ENCODE assay signal across 20 cellular contexts in genomic region chr2:133338224-133338623, GRCh38.
"Had no signal": no experiment of that assay in that cellular context is flagged by ENCODE, and none has a peak within 500 bp of the region (broad histone marks: within the 10 kb centered on the region; RNA-seq: fewer than 3 reads in every experiment).

No MANE protein-coding gene starts in this region.

- DNase-seq: dermis blood vessel endothelial cell; effector memory CD4-positive, alpha-beta T cell; erythroblast; esophagus squamous epithelium; gastrocnemius medialis; head of caudate nucleus; kidney; mesenchymal stem cell; mucosa of descending colon; naive B cell; right lobe of liver; stimulated activated CD4-positive, alpha-beta T cell treated with anti-CD3 and anti-CD28 coated beads, Interleukin-4, amount 100 ng/mL, for 4 hours; upper lobe of left lung had no signal

- H3K27ac Mint-ChIP-seq: mesothelial cell of epicardium; naive B cell; natural killer cell treated with Interleukin-12 subunit alpha and Interleukin-12 subunit beta and Interleukin-15 and Interleukin-18, amount 100 ng/mL, for 72 hours; progenitor cell of endocrine pancreas; stimulated activated memory B cell treated with anti-CD40 and anti-IgM and Interleukin-4, amounts not matched to agents 10 μg/mL and 1 μg/mL and 100 μg/mL, for 72 hours; stimulated activated naive CD8-positive, alpha-beta T cell treated with anti-CD3 and anti-CD28 coated beads, Interleukin-15, Interleukin-2, amounts not matched to agents 100 ng/mL and 50 ng/mL, for 24 hours had no signal

- H3K36me3 Mint-ChIP-seq: mesothelial cell of epicardium; naive B cell; natural killer cell treated with Interleukin-12 subunit alpha and Interleukin-12 subunit beta and Interleukin-15 and Interleukin-18, amount 100 ng/mL, for 72 hours; stimulated activated memory B cell treated with anti-CD40 and anti-IgM and Interleukin-4, amounts not matched to agents 10 μg/mL and 1 μg/mL and 100 μg/mL, for 72 hours had no signal

- H3K4me1 Mint-ChIP-seq: mesothelial cell of epicardium; naive B cell; stimulated activated memory B cell treated with anti-CD40 and anti-IgM and Interleukin-4, amounts not matched to agents 10 μg/mL and 1 μg/mL and 100 μg/mL, for 72 hours had no signal

- ATAC-seq: gastrocnemius medialis; left lobe of liver; mucosa of descending colon; natural killer cell treated with Interleukin-12 subunit alpha and Interleukin-12 subunit beta and Interleukin-15 and Interleukin-18, amount 100 ng/mL, for 72 hours; right lobe of liver; stimulated activated memory B cell treated with anti-CD40 and anti-IgM and Interleukin-4, amounts not matched to agents 10 μg/mL and 1 μg/mL and 100 μg/mL, for 72 hours had no signal

- H3K4me3 Mint-ChIP-seq: mesothelial cell of epicardium; naive B cell; natural killer cell treated with Interleukin-12 subunit alpha and Interleukin-12 subunit beta and Interleukin-15 and Interleukin-18, amount 100 ng/mL, for 72 hours; neural crest cell; stimulated activated memory B cell treated with anti-CD40 and anti-IgM and Interleukin-4, amounts not matched to agents 10 μg/mL and 1 μg/mL and 100 μg/mL, for 72 hours; stimulated activated naive CD8-positive, alpha-beta T cell treated with anti-CD3 and anti-CD28 coated beads, Interleukin-15, Interleukin-2, amounts not matched to agents 100 ng/mL and 50 ng/mL, for 24 hours had no signal

- H3K9me3 Mint-ChIP-seq: mesothelial cell of epicardium; natural killer cell treated with Interleukin-12 subunit alpha and Interleukin-12 subunit beta and Interleukin-15 and Interleukin-18, amount 100 ng/mL, for 72 hours; neural crest cell; stimulated activated memory B cell treated with anti-CD40 and anti-IgM and Interleukin-4, amounts not matched to agents 10 μg/mL and 1 μg/mL and 100 μg/mL, for 72 hours; stimulated activated naive CD8-positive, alpha-beta T cell treated with anti-CD3 and anti-CD28 coated beads, Interleukin-15, Interleukin-2, amounts not matched to agents 100 ng/mL and 50 ng/mL, for 24 hours had no signal

- H3K27me3 Mint-ChIP-seq: naive B cell; natural killer cell treated with Interleukin-12 subunit alpha and Interleukin-12 subunit beta and Interleukin-15 and Interleukin-18, amount 100 ng/mL, for 72 hours; stimulated activated memory B cell treated with anti-CD40 and anti-IgM and Interleukin-4, amounts not matched to agents 10 μg/mL and 1 μg/mL and 100 μg/mL, for 72 hours; stimulated activated naive CD8-positive, alpha-beta T cell treated with anti-CD3 and anti-CD28 coated beads, Interleukin-15, Interleukin-2, amounts not matched to agents 100 ng/mL and 50 ng/mL, for 24 hours had no signal
